Comparison of ENCODE assay signal across 12 cellular contexts in the genomic region with DNA sequence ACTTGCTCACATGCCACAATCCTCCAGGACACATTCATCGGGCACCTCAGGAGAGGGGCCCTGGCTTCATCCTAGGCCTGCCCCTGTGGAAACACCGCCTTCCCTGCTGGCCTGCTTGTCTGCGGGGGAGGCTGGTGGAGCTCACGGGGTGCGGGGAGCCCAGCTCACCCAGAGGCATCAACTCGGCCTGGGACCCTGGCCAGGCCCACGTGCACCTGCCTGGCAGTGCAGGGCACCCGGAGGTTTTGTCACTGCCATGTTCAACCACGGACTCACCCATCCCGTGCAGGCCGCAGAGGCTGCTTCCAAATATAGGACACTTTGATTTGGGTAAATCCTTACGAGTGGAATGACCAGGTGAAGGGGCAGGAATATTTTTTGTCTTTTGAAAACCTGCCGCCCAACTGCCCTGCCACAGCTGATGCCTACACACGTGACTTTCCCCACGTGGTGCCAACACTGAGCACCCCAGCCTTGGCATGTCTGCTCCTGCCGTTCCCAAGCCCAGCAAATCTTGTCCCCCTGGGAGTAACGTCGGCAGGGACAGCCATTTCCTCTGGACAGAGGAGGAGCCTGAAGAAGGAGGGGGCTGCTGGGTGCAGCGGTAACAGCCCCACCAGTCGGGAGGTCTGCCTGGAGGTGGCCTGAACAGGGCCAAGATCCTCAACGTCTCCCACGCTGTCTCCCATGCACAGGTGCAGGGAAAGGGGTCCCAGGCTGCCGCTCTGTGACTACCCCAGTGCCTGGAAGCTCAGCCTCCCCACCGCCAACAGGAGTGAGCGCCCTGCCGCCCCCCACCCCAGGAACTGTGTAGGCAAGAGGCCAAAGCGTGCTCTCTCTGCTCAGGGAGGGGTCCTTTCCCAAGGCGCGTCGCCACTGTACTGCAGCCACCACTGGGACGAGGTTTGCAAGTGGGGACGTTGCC. TPM values are rescaled to one million over a fixed set of nuclear protein-coding genes. Genes with fewer than 3 reads are reported as not detected.
DNase-seq lines count a peak whose midpoint lies in the region; ATAC-seq, FAIRE-seq and TF ChIP-seq lines count a peak whose summit lies in the region.
"Had no signal": no experiment of that assay in that cellular context is flagged by ENCODE, and none has a peak within 500 bp of the region (broad histone marks: within the 10 kb centered on the region; RNA-seq: fewer than 3 reads in every experiment).

No MANE protein-coding gene starts in this region.

- no peak for FAIRE-seq in D721Med (lab: Jason Lieb, UNC)
- FAIRE-seq: endometrium had no signal

- peaks cover 55% of the 10 kb centered on the region for H3K36me3 Mint-ChIP-seq in activated B cell treated with CpG ODN at 0.5 μM for 24 hours (ENCODE audit: low read depth)

- peaks cover 33% of the 10 kb centered on the region for H3K4me1 ChIP-seq in prostate gland (replicated peaks)

- ATAC-seq in activated B cell treated with CpG ODN at 0.5 μM for 24 hours (ENCODE audit: low read depth) (no peak), left cardiac atrium (no peak), HG02973 (IDR thresholded peaks at IDR 0.05; ENCODE audit: unreplicated experiment) (no peak), GM21619 (IDR thresholded peaks at IDR 0.05; ENCODE audit: unreplicated experiment) (no peak)
- ATAC-seq: T-cell had no signal

- no peak for TF ChIP-seq CTCF in D721Med (IDR thresholded peaks at IDR 0.05; ENCODE audit: insufficient read depth, missing control alignments)
- no peak for TF ChIP-seq CTCF in activated B cell treated with CpG ODN at 0.5 μM for 24 hours (IDR thresholded peaks at IDR 0.05)
- TF ChIP-seq CTCF in prostate gland (IDR thresholded peaks at IDR 0.05): no peak

- POLR2A ChIA-PET in activated B cell treated with CpG ODN at 0.5 μM for 24 hours (lab: Charles Lee): interaction anchor here (0.6 kb wide), 1 partner anchor 1231 kb away, joined by 4 read pairs; no protein-coding TSS in a partner anchor

- H3K36me3 ChIP-seq in prostate gland: peaks cover 10 to 14% of the 10 kb centered on the region in 2 donors

- H3K27me3 ChIP-seq in prostate gland (replicated peaks; ENCODE audit: insufficient read depth): no peaks in the 10 kb centered on the region

- DNase-seq in D721Med (ENCODE audit: insufficient read length, low spot score) (peak; percentile 10), activated B cell treated with CpG ODN at 0.5 μM for 24 hours (peak; percentile 9), left cardiac atrium (peak; percentile 21), prostate gland (ENCODE audit: low spot score) (peak; percentile 2), HCEC 1CT (no peak), NCI-H446 (lab: John Stamatoyannopoulos, UW) (no peak)

- H3K27me3 Mint-ChIP-seq in activated B cell treated with CpG ODN at 0.5 μM for 24 hours: no peaks in the 10 kb centered on the region
- H3K27me3 Mint-ChIP-seq: CD4-positive, alpha-beta memory T cell; T-cell had no signal

- H3K27ac Mint-ChIP-seq in activated B cell treated with CpG ODN at 0.5 μM for 24 hours: no peak overlapping the region
- H3K27ac Mint-ChIP-seq: T-cell had no signal

- peaks cover 9% of the 10 kb centered on the region for H3K4me1 Mint-ChIP-seq in activated B cell treated with CpG ODN at 0.5 μM for 24 hours

- no peak for TF ChIP-seq POLR2A in prostate gland (IDR thresholded peaks at IDR 0.05)

- intact Hi-C loops in activated B cell treated with CpG ODN at 0.5 μM for 24 hours (cut with micrococcal nuclease): no loop called here
- intact Hi-C loops in left cardiac atrium (cut with DNase I): no loop called here
- intact Hi-C loops in prostate gland (cut with DNase I): no loop called here

- H3K9me3 ChIP-seq in prostate gland: no peaks in the 10 kb centered on the region

- WGBS in prostate gland: 74% methylated on average over 32 of the region's 32 CpGs

- H3K4me3 ChIP-seq in prostate gland: no peak overlapping the region
- H3K4me3 ChIP-seq: skin epidermis had no signal

- H3K27ac ChIP-seq in prostate gland: no peak overlapping the region

- H3K9me3 Mint-ChIP-seq in activated B cell treated with CpG ODN at 0.5 μM for 24 hours: no peaks in the 10 kb centered on the region
- H3K9me3 Mint-ChIP-seq: T-cell had no signal

- CTCF ChIA-PET in activated B cell treated with CpG ODN at 0.5 μM for 24 hours (lab: Charles Lee): no interaction called here

- no peak overlapping the region for H3K4me3 Mint-ChIP-seq in activated B cell treated with CpG ODN at 0.5 μM for 24 hours
- H3K4me3 Mint-ChIP-seq: CD4-positive, alpha-beta memory T cell; T-cell had no signal

RNA-seq across cellular contexts. Expression of a gene that starts 8.5 kb away (rescaled TPM):
- 28.7 and 36.7 TPM in 2 replicates for total RNA-seq in activated B cell treated with CpG ODN at 0.5 μM for 24 hours
- total RNA-seq in left cardiac atrium: 10 to 100 TPM; 27.7 to 46.9 TPM
- total RNA-seq in prostate gland: 10 to 100 TPM; 63.4 to 81.1 TPM

RNA-seq across cellular contexts. Expression of a gene that starts 11.5 kb away (rescaled TPM):
- 17.9 and 19.0 TPM in 2 replicates for total RNA-seq in activated B cell treated with CpG ODN at 0.5 μM for 24 hours
- 1 to 10 TPM; 6.7 to 7.3 TPM for total RNA-seq in left cardiac atrium
- 10 to 100 TPM; 21.1 to 24.2 TPM for total RNA-seq in prostate gland

RNA-seq across cellular contexts. Expression of a gene that starts 11.5 kb away (rescaled TPM):
- total RNA-seq in activated B cell treated with CpG ODN at 0.5 μM for 24 hours: 1.4 and 1.7 TPM in 2 replicates
- 1 to 10 TPM; 2.4 to 6.3 TPM for total RNA-seq in left cardiac atrium
- 10 to 100 TPM in 1 of 2 donors, 1 to 10 TPM in 1; 3.8 to 15.2 TPM for total RNA-seq in prostate gland

Comparison
In these comparisons a context has a peak if more than half of its experiments do, and no peak if none do; other contexts are left out.
1. DNase-seq: peak in D721Med (single experiment), activated B cell treated with CpG ODN at 0.5 μM for 24 hours (single experiment), left cardiac atrium (single experiment) and prostate gland (single experiment); none in HCEC 1CT (single experiment) and NCI-H446 (0 of 2).